13 cellular contexts compared by ENCODE assay signal in genomic region chr22:33573479-33573878, GRCh38.
"Had no signal": no experiment of that assay in that cellular context is flagged by ENCODE, and none has a peak within 500 bp of the region (broad histone marks: within the 10 kb centered on the region; RNA-seq: fewer than 3 reads in every experiment).

No MANE protein-coding gene starts in this region.

- H3K4me3 ChIP-seq: dorsolateral prefrontal cortex, heart left ventricle, left lung, tibial nerve had no signal

- DNase-seq: activated CD4-positive, alpha-beta T cell treated with anti-CD3 and anti-CD28 coated beads, Interleukin-2, amount 50 U/mL, for 48 hours; activated CD4-positive, CD25-positive, alpha-beta regulatory T cell treated with anti-CD3 and anti-CD28 coated beads, Interleukin-2, amount 50 U/mL, for 72 hours; activated CD8-positive, alpha-beta memory T cell treated with anti-CD3 and anti-CD28 coated beads, Interleukin-2, amount 10 ng/mL, durations not matched to agents 7 days and 5 days; activated effector memory CD4-positive, alpha-beta T cell treated with anti-CD3 and anti-CD28 coated beads, Interleukin-2, amount 50 U/mL, for 16 hours; activated naive CD8-positive, alpha-beta T cell treated with anti-CD3 and anti-CD28 coated beads for 36 hours; activated T-cell treated with anti-CD3 and anti-CD28 coated beads, Interleukin-2, amount 50 U/mL, for 24 hours; dorsolateral prefrontal cortex; foreskin keratinocyte; heart left ventricle; left lung; stimulated activated CD4-positive, alpha-beta T cell treated with anti-CD3 and anti-CD28 coated beads, Interleukin-15, amount 100 ng/mL, for 24 hours; stimulated activated CD4-positive, alpha-beta T cell treated with anti-CD3 and anti-CD28 coated beads, Interleukin-4, amount 100 ng/mL, for 24 hours had no signal
